1 cellular context compared by ENCODE assay signal in the genomic region with DNA sequence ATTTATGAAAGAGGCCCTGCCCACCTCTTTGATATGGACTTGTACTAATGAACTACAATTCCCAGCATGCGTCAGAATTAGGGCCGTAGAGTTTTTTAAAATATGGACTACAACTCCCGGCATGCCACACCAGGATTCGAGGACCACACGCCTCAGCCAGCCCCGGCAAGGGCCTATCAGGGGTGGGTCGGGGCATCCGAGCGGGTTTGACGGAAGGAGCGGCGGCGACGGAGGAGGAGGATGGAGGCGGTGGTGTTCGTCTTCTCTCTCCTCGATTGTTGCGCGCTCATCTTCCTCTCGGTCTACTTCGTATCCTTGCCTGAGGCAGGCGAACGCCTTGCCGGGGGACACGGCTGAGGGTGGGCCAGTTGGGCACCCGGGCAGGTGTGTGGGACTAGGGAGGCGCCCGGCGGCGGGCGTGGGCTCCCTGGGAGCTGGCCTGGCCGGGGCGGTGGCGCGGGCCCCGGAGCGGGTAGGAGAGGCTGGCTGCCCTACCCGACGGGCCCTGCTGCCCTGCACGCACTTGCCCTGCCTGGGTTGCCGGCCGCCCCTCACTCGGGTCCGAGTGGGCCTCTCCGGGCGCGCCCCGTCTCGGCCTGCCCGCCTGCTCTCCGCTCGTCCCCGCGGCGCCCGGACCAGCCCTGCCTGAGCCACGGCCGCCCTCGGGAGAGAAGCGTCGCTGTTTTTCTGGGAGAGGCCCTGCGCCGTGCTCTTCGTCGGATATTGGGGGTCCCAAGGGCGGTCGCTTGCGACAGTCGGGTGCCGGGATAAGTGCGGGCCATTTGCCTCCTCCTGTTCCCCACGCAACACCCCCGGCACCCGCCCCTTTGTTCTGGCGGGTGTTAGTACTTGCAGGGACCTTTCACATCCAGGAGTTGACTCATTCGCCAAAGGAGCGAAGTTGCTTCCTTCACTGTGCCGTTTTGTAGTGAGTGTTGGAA.
TF ChIP-seq lines count a peak whose summit lies in the region.

A gene (plus strand): TSS at position 195 of the 941 bp plus-strand sequence. CDS start 46 bp downstream, at position 241.

TF ChIP-seq in HepG2, 621 proteins besides CTCF, POLR2A, EP300 and RAD21 (continued from another document and continues in another):
- TF ChIP-seq, protein P1, sequence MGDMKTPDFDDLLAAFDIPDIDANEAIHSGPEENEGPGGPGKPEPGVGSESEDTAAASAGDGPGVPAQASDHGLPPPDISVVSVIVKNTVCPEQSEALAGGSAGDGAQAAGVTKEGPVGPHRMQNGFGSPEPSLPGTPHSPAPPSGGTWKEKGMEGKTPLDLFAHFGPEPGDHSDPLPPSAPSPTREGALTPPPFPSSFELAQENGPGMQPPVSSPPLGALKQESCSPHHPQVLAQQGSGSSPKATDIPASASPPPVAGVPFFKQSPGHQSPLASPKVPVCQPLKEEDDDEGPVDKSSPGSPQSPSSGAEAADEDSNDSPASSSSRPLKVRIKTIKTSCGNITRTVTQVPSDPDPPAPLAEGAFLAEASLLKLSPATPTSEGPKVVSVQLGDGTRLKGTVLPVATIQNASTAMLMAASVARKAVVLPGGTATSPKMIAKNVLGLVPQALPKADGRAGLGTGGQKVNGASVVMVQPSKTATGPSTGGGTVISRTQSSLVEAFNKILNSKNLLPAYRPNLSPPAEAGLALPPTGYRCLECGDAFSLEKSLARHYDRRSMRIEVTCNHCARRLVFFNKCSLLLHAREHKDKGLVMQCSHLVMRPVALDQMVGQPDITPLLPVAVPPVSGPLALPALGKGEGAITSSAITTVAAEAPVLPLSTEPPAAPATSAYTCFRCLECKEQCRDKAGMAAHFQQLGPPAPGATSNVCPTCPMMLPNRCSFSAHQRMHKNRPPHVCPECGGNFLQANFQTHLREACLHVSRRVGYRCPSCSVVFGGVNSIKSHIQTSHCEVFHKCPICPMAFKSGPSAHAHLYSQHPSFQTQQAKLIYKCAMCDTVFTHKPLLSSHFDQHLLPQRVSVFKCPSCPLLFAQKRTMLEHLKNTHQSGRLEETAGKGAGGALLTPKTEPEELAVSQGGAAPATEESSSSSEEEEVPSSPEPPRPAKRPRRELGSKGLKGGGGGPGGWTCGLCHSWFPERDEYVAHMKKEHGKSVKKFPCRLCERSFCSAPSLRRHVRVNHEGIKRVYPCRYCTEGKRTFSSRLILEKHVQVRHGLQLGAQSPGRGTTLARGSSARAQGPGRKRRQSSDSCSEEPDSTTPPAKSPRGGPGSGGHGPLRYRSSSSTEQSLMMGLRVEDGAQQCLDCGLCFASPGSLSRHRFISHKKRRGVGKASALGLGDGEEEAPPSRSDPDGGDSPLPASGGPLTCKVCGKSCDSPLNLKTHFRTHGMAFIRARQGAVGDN (CRISPR knock-in tag; IDR thresholded peaks at IDR 0.05): peak; percentile 79
- no peak for TF ChIP-seq ZNF484 (CRISPR knock-in tag; IDR thresholded peaks at IDR 0.05; ENCODE audit: borderline replicate concordance, low read depth)
- TF ChIP-seq, protein P2, sequence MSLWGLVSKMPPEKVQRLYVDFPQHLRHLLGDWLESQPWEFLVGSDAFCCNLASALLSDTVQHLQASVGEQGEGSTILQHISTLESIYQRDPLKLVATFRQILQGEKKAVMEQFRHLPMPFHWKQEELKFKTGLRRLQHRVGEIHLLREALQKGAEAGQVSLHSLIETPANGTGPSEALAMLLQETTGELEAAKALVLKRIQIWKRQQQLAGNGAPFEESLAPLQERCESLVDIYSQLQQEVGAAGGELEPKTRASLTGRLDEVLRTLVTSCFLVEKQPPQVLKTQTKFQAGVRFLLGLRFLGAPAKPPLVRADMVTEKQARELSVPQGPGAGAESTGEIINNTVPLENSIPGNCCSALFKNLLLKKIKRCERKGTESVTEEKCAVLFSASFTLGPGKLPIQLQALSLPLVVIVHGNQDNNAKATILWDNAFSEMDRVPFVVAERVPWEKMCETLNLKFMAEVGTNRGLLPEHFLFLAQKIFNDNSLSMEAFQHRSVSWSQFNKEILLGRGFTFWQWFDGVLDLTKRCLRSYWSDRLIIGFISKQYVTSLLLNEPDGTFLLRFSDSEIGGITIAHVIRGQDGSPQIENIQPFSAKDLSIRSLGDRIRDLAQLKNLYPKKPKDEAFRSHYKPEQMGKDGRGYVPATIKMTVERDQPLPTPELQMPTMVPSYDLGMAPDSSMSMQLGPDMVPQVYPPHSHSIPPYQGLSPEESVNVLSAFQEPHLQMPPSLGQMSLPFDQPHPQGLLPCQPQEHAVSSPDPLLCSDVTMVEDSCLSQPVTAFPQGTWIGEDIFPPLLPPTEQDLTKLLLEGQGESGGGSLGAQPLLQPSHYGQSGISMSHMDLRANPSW (CRISPR knock-in tag; IDR thresholded peaks at IDR 0.05; ENCODE audit: borderline replicate concordance): no peak
- TF ChIP-seq, protein P3, sequence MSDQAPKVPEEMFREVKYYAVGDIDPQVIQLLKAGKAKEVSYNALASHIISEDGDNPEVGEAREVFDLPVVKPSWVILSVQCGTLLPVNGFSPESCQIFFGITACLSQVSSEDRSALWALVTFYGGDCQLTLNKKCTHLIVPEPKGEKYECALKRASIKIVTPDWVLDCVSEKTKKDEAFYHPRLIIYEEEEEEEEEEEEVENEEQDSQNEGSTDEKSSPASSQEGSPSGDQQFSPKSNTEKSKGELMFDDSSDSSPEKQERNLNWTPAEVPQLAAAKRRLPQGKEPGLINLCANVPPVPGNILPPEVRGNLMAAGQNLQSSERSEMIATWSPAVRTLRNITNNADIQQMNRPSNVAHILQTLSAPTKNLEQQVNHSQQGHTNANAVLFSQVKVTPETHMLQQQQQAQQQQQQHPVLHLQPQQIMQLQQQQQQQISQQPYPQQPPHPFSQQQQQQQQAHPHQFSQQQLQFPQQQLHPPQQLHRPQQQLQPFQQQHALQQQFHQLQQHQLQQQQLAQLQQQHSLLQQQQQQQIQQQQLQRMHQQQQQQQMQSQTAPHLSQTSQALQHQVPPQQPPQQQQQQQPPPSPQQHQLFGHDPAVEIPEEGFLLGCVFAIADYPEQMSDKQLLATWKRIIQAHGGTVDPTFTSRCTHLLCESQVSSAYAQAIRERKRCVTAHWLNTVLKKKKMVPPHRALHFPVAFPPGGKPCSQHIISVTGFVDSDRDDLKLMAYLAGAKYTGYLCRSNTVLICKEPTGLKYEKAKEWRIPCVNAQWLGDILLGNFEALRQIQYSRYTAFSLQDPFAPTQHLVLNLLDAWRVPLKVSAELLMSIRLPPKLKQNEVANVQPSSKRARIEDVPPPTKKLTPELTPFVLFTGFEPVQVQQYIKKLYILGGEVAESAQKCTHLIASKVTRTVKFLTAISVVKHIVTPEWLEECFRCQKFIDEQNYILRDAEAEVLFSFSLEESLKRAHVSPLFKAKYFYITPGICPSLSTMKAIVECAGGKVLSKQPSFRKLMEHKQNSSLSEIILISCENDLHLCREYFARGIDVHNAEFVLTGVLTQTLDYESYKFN (CRISPR knock-in tag; conservative IDR thresholded peaks at IDR 0.05): peak; percentile 27; the same call in 1 of the 2 replicates
- no peak for TF ChIP-seq ZNF451 (CRISPR knock-in tag; IDR thresholded peaks at IDR 0.05)
- TF ChIP-seq, protein P4, sequence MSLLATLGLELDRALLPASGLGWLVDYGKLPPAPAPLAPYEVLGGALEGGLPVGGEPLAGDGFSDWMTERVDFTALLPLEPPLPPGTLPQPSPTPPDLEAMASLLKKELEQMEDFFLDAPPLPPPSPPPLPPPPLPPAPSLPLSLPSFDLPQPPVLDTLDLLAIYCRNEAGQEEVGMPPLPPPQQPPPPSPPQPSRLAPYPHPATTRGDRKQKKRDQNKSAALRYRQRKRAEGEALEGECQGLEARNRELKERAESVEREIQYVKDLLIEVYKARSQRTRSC (CRISPR knock-in tag; IDR thresholded peaks at IDR 0.05; ENCODE audit: low read depth): no peak
- TF ChIP-seq CBFB (CRISPR knock-in tag; IDR thresholded peaks at IDR 0.05): peak; percentile 45; the same call in 1 of the 2 replicates
- TF ChIP-seq IRX3 (CRISPR knock-in tag; IDR thresholded peaks at IDR 0.05; ENCODE audit: borderline replicate concordance, low read depth): no peak
- TF ChIP-seq ZNF558 (CRISPR knock-in tag; IDR thresholded peaks at IDR 0.05; ENCODE audit: borderline replicate concordance): peak; percentile 74; the same call in 1 of the 2 replicates
- TF ChIP-seq, protein P5, sequence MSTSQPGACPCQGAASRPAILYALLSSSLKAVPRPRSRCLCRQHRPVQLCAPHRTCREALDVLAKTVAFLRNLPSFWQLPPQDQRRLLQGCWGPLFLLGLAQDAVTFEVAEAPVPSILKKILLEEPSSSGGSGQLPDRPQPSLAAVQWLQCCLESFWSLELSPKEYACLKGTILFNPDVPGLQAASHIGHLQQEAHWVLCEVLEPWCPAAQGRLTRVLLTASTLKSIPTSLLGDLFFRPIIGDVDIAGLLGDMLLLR (CRISPR knock-in tag; IDR thresholded peaks at IDR 0.05): peak; percentile 47; the same call in 1 of the 2 replicates
- peak; percentile 24; the same call in 1 of the 2 replicates for TF ChIP-seq ZNF441 (CRISPR knock-in tag; IDR thresholded peaks at IDR 0.05; ENCODE audit: borderline replicate concordance)
- TF ChIP-seq ZNF773 (CRISPR knock-in tag; IDR thresholded peaks at IDR 0.05; ENCODE audit: borderline replicate concordance): 0 out of 2 replicates have a peak, but pooled peaks have one; percentile 22
- TF ChIP-seq, protein P6, sequence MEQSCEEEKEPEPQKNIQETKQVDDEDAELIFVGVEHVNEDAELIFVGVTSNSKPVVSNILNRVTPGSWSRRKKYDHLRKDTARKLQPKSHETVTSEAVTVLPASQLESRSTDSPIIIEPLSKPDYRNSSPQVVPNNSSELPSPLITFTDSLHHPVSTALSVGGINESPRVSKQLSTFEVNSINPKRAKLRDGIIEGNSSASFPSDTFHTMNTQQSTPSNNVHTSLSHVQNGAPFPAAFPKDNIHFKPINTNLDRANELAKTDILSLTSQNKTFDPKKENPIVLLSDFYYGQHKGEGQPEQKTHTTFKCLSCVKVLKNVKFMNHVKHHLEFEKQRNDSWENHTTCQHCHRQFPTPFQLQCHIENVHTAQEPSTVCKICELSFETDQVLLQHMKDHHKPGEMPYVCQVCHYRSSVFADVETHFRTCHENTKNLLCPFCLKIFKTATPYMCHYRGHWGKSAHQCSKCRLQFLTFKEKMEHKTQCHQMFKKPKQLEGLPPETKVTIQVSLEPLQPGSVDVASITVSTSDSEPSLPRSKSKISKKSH (CRISPR knock-in tag; IDR thresholded peaks at IDR 0.05; ENCODE audit: borderline replicate concordance): no peak
- no peak for TF ChIP-seq ZNF878 (CRISPR knock-in tag; IDR thresholded peaks at IDR 0.05)
- no peak for TF ChIP-seq XBP1 (CRISPR knock-in tag; IDR thresholded peaks at IDR 0.05)
- 0 out of 2 replicates have a peak, but pooled peaks have one; percentile 76 for TF ChIP-seq ZNF253 (CRISPR knock-in tag; IDR thresholded peaks at IDR 0.05; ENCODE audit: borderline replicate concordance)
- TF ChIP-seq SP4 (CRISPR knock-in tag; IDR thresholded peaks at IDR 0.05): peak; percentile 42; the same call in 1 of the 2 replicates
- TF ChIP-seq FOXK1 (CRISPR knock-in tag; IDR thresholded peaks at IDR 0.05; ENCODE audit: borderline replicate concordance, low read depth): no peak
- 0 out of 2 replicates have a peak, but pooled peaks have one; percentile 32 for TF ChIP-seq ZBTB7A (CRISPR knock-in tag; IDR thresholded peaks at IDR 0.05)
- TF ChIP-seq RBM39 (IDR thresholded peaks at IDR 0.05; ENCODE audit: low read depth, low read length, poor library complexity, severe bottlenecking): peak; percentile 48
- no peak for TF ChIP-seq RFXANK (CRISPR knock-in tag; IDR thresholded peaks at IDR 0.05)
- no peak for TF ChIP-seq ZNF207 (IDR thresholded peaks at IDR 0.05; ENCODE audit: borderline replicate concordance)
- TF ChIP-seq ZNF160 (CRISPR knock-in tag; IDR thresholded peaks at IDR 0.05): no peak
- no peak for TF ChIP-seq HHEX (CRISPR knock-in tag; IDR thresholded peaks at IDR 0.05)
- 0 out of 2 replicates have a peak, but pooled peaks have one; percentile 35 for TF ChIP-seq ZIK1 (CRISPR knock-in tag; IDR thresholded peaks at IDR 0.05; ENCODE audit: borderline replicate concordance, low read depth)
- no peak for TF ChIP-seq ZNF382 (CRISPR knock-in tag; IDR thresholded peaks at IDR 0.05; ENCODE audit: borderline replicate concordance)
- no peak; the same call in 1 of the 2 replicates for TF ChIP-seq SOX5 (CRISPR knock-in tag; IDR thresholded peaks at IDR 0.05; ENCODE audit: borderline replicate concordance)
- TF ChIP-seq, protein P7, sequence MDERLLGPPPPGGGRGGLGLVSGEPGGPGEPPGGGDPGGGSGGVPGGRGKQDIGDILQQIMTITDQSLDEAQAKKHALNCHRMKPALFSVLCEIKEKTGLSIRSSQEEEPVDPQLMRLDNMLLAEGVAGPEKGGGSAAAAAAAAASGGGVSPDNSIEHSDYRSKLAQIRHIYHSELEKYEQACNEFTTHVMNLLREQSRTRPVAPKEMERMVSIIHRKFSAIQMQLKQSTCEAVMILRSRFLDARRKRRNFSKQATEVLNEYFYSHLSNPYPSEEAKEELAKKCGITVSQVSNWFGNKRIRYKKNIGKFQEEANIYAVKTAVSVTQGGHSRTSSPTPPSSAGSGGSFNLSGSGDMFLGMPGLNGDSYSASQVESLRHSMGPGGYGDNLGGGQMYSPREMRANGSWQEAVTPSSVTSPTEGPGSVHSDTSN (CRISPR knock-in tag; IDR thresholded peaks at IDR 0.05): no peak
- peak; percentile 67 for TF ChIP-seq ASH2L (IDR thresholded peaks at IDR 0.05; ENCODE audit: insufficient read length, low read depth, low read length)
- TF ChIP-seq SRF (IDR thresholded peaks at IDR 0.05; ENCODE audit: low read depth, low read length): no peak
- TF ChIP-seq, protein P8, sequence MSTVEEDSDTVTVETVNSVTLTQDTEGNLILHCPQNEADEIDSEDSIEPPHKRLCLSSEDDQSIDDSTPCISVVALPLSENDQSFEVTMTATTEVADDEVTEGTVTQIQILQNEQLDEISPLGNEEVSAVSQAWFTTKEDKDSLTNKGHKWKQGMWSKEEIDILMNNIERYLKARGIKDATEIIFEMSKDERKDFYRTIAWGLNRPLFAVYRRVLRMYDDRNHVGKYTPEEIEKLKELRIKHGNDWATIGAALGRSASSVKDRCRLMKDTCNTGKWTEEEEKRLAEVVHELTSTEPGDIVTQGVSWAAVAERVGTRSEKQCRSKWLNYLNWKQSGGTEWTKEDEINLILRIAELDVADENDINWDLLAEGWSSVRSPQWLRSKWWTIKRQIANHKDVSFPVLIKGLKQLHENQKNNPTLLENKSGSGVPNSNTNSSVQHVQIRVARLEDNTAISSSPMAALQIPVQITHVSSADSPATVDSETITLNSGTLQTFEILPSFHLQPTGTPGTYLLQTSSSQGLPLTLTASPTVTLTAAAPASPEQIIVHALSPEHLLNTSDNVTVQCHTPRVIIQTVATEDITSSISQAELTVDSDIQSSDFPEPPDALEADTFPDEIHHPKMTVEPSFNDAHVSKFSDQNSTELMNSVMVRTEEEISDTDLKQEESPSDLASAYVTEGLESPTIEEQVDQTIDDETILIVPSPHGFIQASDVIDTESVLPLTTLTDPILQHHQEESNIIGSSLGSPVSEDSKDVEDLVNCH (CRISPR knock-in tag; IDR thresholded peaks at IDR 0.05): no peak
